Comparison of ENCODE assay signal across 8 cellular contexts in the genomic region with DNA sequence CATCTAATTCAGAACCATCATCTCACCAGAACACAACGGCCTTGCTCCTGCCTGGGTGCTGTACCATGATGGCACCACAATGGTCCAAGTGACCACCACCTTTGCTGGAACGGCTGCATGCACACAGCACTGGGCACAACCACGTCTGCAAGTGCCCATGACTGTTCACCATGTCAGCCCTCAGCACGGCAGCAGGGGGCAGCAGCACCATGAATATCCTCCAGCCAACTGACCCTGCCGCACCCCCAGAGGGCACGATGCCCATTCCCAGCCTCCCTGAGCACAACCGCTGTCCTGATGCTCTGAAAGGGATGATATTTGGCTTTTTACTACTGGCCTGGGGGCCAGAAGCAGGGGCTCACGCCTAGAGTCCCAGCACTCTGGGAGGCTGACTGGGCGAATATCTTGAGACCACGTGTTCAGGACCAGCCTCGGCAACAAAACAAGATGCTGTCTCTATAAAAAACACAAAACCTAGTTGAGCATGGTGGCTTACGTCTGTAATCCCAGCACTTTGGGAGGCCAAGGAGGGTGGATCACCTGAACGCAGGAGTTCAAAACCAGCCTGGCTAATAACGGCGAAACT.
A peak's percentile ranks its signal among the peaks of the same experiment; 100 is the strongest.
DNase-seq lines count a peak whose midpoint lies in the region; ATAC-seq lines count a peak whose summit lies in the region.

No MANE protein-coding gene starts in this region.

- H3K4me3 Mint-ChIP-seq in activated naive CD4-positive, alpha-beta T cell treated with anti-CD3 and anti-CD28 coated beads, Interleukin-2, amount 10 ng/mL, durations not matched to agents 7 days and 5 days = no peak overlapping the region

- no peaks in the 10 kb centered on the region for H3K9me3 Mint-ChIP-seq in activated naive CD4-positive, alpha-beta T cell treated with anti-CD3 and anti-CD28 coated beads, Interleukin-2, amount 10 ng/mL, durations not matched to agents 7 days and 5 days

- intact Hi-C loops in posterior cingulate gyrus (cut with DNase I) = loop anchor here (1.0 to 10.0 kb wide), 2 partner anchors 61 to 102 kb away; no protein-coding TSS in a partner anchor

- DNase-seq in activated CD4-positive, CD25-positive, alpha-beta regulatory T cell (lab: John Stamatoyannopoulos, UW) = no peak
- DNase-seq in NCI-H748 treated with DMSO at 0.1 percent for 48 hours (lab: John Stamatoyannopoulos, UW) = peak; percentile 10
- DNase-seq in activated naive CD4-positive, alpha-beta T cell treated with anti-CD3 and anti-CD28 coated beads, Interleukin-2, amount 10 ng/mL, durations not matched to agents 7 days and 5 days = peak; percentile 65
- DNase-seq in glomerular visceral epithelial cell (ENCODE audit: extremely low spot score) = peak; percentile 49
- peak in 9 of 10 donors; percentile 49 to 95 (median 71) for DNase-seq in posterior cingulate gyrus
- DNase-seq in NCI-H526 treated with DMSO at 0.1 percent for 48 hours (lab: John Stamatoyannopoulos, UW) = no peak
- DNase-seq in DMS79 (lab: John Stamatoyannopoulos, UW) = no peak

- CTCF ChIA-PET in activated naive CD4-positive, alpha-beta T cell treated with anti-CD3 and anti-CD28 coated beads, Interleukin-2, amount 10 ng/mL, durations not matched to agents 7 days and 5 days (lab: Charles Lee) = interaction anchor here (0.6 to 2.0 kb wide), 4 partner anchors 16 to 61 kb away, joined by 3 to 13 read pairs (median 4); no protein-coding TSS in a partner anchor

- ATAC-seq in activated CD4-positive, CD25-positive, alpha-beta regulatory T cell treated with anti-CD3 and anti-CD28 coated beads, Interleukin-2, amount 50 U/mL, for 24 hours = peak; percentile 49 to 55

- H3K4me1 Mint-ChIP-seq in activated naive CD4-positive, alpha-beta T cell treated with anti-CD3 and anti-CD28 coated beads, Interleukin-2, amount 10 ng/mL, durations not matched to agents 7 days and 5 days = no peaks in the 10 kb centered on the region

- H3K27ac Mint-ChIP-seq in activated naive CD4-positive, alpha-beta T cell treated with anti-CD3 and anti-CD28 coated beads, Interleukin-2, amount 10 ng/mL, durations not matched to agents 7 days and 5 days = no peak overlapping the region

- peaks cover 24% of the 10 kb centered on the region for H3K36me3 Mint-ChIP-seq in activated naive CD4-positive, alpha-beta T cell treated with anti-CD3 and anti-CD28 coated beads, Interleukin-2, amount 10 ng/mL, durations not matched to agents 7 days and 5 days

- no peaks in the 10 kb centered on the region for H3K27me3 Mint-ChIP-seq in activated naive CD4-positive, alpha-beta T cell treated with anti-CD3 and anti-CD28 coated beads, Interleukin-2, amount 10 ng/mL, durations not matched to agents 7 days and 5 days

Comparison
In these comparisons a context has a peak if more than half of its experiments do, and no peak if none do; other contexts are left out.
1. DNase-seq: peak in NCI-H748 treated with DMSO at 0.1 percent for 48 hours (single experiment), activated naive CD4-positive, alpha-beta T cell treated with anti-CD3 and anti-CD28 coated beads, Interleukin-2, amount 10 ng/mL, durations not matched to agents 7 days and 5 days (single experiment), glomerular visceral epithelial cell (single experiment) and posterior cingulate gyrus (9 of 10); none in activated CD4-positive, CD25-positive, alpha-beta regulatory T cell (0 of 4), NCI-H526 treated with DMSO at 0.1 percent for 48 hours (single experiment) and DMS79 (single experiment).